14 cellular contexts compared by ENCODE assay signal in genomic region chr9:137813167-137813566, GRCh38.
"Had no signal": no experiment of that assay in that cellular context is flagged by ENCODE, and none has a peak within 500 bp of the region (broad histone marks: within the 10 kb centered on the region; RNA-seq: fewer than 3 reads in every experiment).

No MANE protein-coding gene starts in this region.

- DNase-seq: activated CD4-positive, alpha-beta T cell treated with anti-CD3 and anti-CD28 coated beads, Interleukin-2, amount 50 U/mL, for 48 hours; activated CD8-positive, alpha-beta memory T cell treated with anti-CD3 and anti-CD28 coated beads, Interleukin-2, amount 10 ng/mL, durations not matched to agents 7 days and 5 days; activated gamma-delta T cell; activated T-cell treated with anti-CD3 and anti-CD28 coated beads, Interleukin-2, amount 50 U/mL, for 4 hours; immature natural killer cell; left colon; midbrain; naive B cell; small intestine; tibial artery had no signal

- ATAC-seq: activated CD4-positive, CD25-positive, alpha-beta regulatory T cell treated with anti-CD3 and anti-CD28 coated beads, Interleukin-2, amount 50 U/mL, for 24 hours; activated CD8-positive, alpha-beta memory T cell treated with anti-CD3 and anti-CD28 coated beads, Interleukin-2, amount 10 ng/mL, durations not matched to agents 7 days and 5 days; activated T-cell treated with anti-CD3 and anti-CD28 coated beads, Interleukin-2, amount 50 U/mL, for 4 hours; left colon; right cardiac atrium had no signal

- H3K4me3 ChIP-seq: dorsolateral prefrontal cortex, lung, tibial artery had no signal

- H3K27me3 ChIP-seq: dorsolateral prefrontal cortex, tibial artery had no signal

- H3K27ac ChIP-seq: tibial artery had no signal

- H3K4me1 ChIP-seq: tibial artery had no signal

- H3K9me3 ChIP-seq: tibial artery had no signal
